In the genomic region with DNA sequence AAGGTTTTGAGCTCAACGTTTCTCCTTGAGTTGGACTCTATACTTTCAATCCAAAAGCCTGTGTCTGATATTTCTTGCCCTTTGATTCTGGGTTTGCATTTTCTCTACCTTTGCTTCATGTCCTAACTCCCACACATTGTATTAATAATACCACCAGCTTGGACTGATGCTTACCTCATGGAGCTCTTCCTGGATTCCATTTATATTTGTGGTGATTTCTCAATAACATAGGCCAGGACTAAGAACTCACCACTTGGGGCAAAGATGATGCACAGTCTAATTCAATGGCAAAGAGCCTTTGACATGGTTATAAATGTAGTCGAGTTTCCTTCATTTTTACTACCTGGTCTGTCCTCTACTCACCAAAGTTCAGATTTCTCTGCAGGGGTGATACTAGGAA, we compare ENCODE assay signal across 13 cellular contexts. TPM values are rescaled to one million over a fixed set of nuclear protein-coding genes. Genes with fewer than 3 reads are reported as not detected.
A peak's percentile ranks its signal among the peaks of the same experiment; 100 is the strongest.
DNase-seq lines count a peak whose midpoint lies in the region; ATAC-seq and TF ChIP-seq lines count a peak whose summit lies in the region.
"Had no signal": no experiment of that assay in that cellular context is flagged by ENCODE, and none has a peak within 500 bp of the region (broad histone marks: within the 10 kb centered on the region; RNA-seq: fewer than 3 reads in every experiment).

No MANE protein-coding gene starts in this region.

- TF ChIP-seq CTCF in AG10803 (conservative IDR thresholded peaks at IDR 0.05; ENCODE audit: low read length) (0 out of 2 replicates have a peak, but pooled peaks have one; percentile 17), choroid plexus epithelial cell (conservative IDR thresholded peaks at IDR 0.05; ENCODE audit: low read depth, low read length) (no peak), MM.1S (IDR thresholded peaks at IDR 0.05; ENCODE audit: low read length) (no peak)

- peaks cover 10 to 11% of the 10 kb centered on the region in 2 donors for H3K4me1 ChIP-seq in neuronal stem cell (ENCODE audit: control insufficient read depth in 2 of 2, insufficient read depth in 1 of 2, low read depth in 1 of 2, low read length in 2 of 2)
- no peaks in the 10 kb centered on the region for H3K4me1 ChIP-seq in MM.1S (ENCODE audit: low read length)
- H3K4me1 ChIP-seq: A549, BLaER1 had no signal

- DNase-seq in AG10803 (ENCODE audit: low read depth) (peak; percentile 71), HCEC 1CT (peak; percentile 22), choroid plexus epithelial cell (ENCODE audit: low read depth) (peak; percentile 44), neuronal stem cell (ENCODE audit: low spot score) (no peak), MM.1S (no peak), substantia nigra (lab: John Stamatoyannopoulos, UW) (no peak)
- DNase-seq: NCI-H345, NCI-H69, PC-3 had no signal

- H2BK12ac ChIP-seq in neuronal stem cell (ENCODE audit: low read length), result no peak overlapping the region

- H3F3A ChIP-seq in MM.1S (ENCODE audit: insufficient read depth, low read length), result no peaks in the 10 kb centered on the region

- H3K9ac ChIP-seq in neuronal stem cell (ENCODE audit: low read depth, low read length, poor library complexity) (no peak overlapping the region), MM.1S (ENCODE audit: low read length) (no peak overlapping the region)
- H3K9ac ChIP-seq: BLaER1 had no signal

- no peak for ATAC-seq in esophagus mucosa
- ATAC-seq: A549, PC-3 had no signal

- H3K23ac ChIP-seq in neuronal stem cell (ENCODE audit: low read depth, low read length, poor library complexity), result no peak overlapping the region

- no peak overlapping the region for H3K4me3 ChIP-seq in AG10803 (ENCODE audit: low read length)
- no peak overlapping the region for H3K4me3 ChIP-seq in choroid plexus epithelial cell (ENCODE audit: low read depth, low read length)
- no peak overlapping the region for H3K4me3 ChIP-seq in neuronal stem cell (ENCODE audit: low read length in 2 of 2)
- H3K4me3 ChIP-seq in MM.1S (ENCODE audit: low read length), result no peak overlapping the region
- H3K4me3 ChIP-seq: A549, BLaER1, HAP-1 had no signal

- H3K27me3 ChIP-seq in neuronal stem cell (ENCODE audit: control insufficient read depth in 3 of 3, insufficient read depth in 3 of 3, low read depth in 1 of 3, low read length in 3 of 3), result no peaks in the 10 kb centered on the region
- H3K27me3 ChIP-seq in MM.1S (replicated peaks; ENCODE audit: insufficient read depth, low read length), result no peaks in the 10 kb centered on the region
- H3K27me3 ChIP-seq: BLaER1 had no signal

- H3K79me1 ChIP-seq in neuronal stem cell (ENCODE audit: low read depth, low read length), result no peaks in the 10 kb centered on the region

- no peaks in the 10 kb centered on the region for H3K9me3 ChIP-seq in neuronal stem cell (replicated peaks in 1 of 2; ENCODE audit: control insufficient read depth in 2 of 2, insufficient read depth in 1 of 2, low read depth in 1 of 2, low read length in 2 of 2)
- no peaks in the 10 kb centered on the region for H3K9me3 ChIP-seq in MM.1S (replicated peaks; ENCODE audit: insufficient read depth, low read length)
- H3K9me3 ChIP-seq: A549, BLaER1, HAP-1 had no signal

- no peak overlapping the region for H4K91ac ChIP-seq in neuronal stem cell (ENCODE audit: low read depth, low read length, poor library complexity)

- H3K9me2 ChIP-seq in MM.1S (replicated peaks; ENCODE audit: insufficient read depth, low read length), result no peaks in the 10 kb centered on the region

- H2AK5ac ChIP-seq in neuronal stem cell (ENCODE audit: low read depth, low read length), result no peak overlapping the region

- no peaks in the 10 kb centered on the region for H3K36me3 ChIP-seq in neuronal stem cell (replicated peaks in 1 of 2; ENCODE audit: control insufficient read depth in 2 of 2, insufficient read depth in 2 of 2, low read length in 2 of 2)
- no peaks in the 10 kb centered on the region for H3K36me3 ChIP-seq in MM.1S (replicated peaks; ENCODE audit: insufficient read depth, low read length)
- H3K36me3 ChIP-seq: BLaER1, HAP-1 had no signal

- peak overlapping the region; percentile 9 for H2AFZ ChIP-seq in neuronal stem cell (ENCODE audit: low read length)
- H2AFZ ChIP-seq in MM.1S (ENCODE audit: low read length), result no peak overlapping the region

- H2BK15ac ChIP-seq in neuronal stem cell (ENCODE audit: low read length), result no peak overlapping the region

- H3K18ac ChIP-seq in neuronal stem cell (ENCODE audit: low read length), result no peak overlapping the region

- no CpG with 5 or more reads among the region's 2 CpGs for WGBS in neuronal stem cell (ENCODE audit: extremely low coverage in 2 of 2, insufficient read length in 2 of 2, insufficient replicate concordance in 1 of 2), 2 donors

- H3K79me2 ChIP-seq in MM.1S (ENCODE audit: low read length), result no peaks in the 10 kb centered on the region

- no peak overlapping the region for H3K4ac ChIP-seq in neuronal stem cell (ENCODE audit: low read length)

- H2BK120ac ChIP-seq in neuronal stem cell (ENCODE audit: low read depth, low read length), result no peak overlapping the region

- no peak overlapping the region for H3K4me2 ChIP-seq in neuronal stem cell (ENCODE audit: insufficient read depth, low read length, poor library complexity, severe bottlenecking)
- H3K4me2 ChIP-seq in MM.1S (ENCODE audit: low read depth, low read length), result no peak overlapping the region
- H3K4me2 ChIP-seq: A549, BLaER1 had no signal

- H3K27ac ChIP-seq in neuronal stem cell (replicated peaks; ENCODE audit: low read length) (no peak overlapping the region), MM.1S (ENCODE audit: low read length) (no peak overlapping the region), substantia nigra (ENCODE audit: low read depth, low read length, poor library complexity, severe bottlenecking) (no peak overlapping the region)
- H3K27ac ChIP-seq: A549, BLaER1 had no signal

- no peak overlapping the region for H3K14ac ChIP-seq in neuronal stem cell (ENCODE audit: low read length)

- no peaks in the 10 kb centered on the region for H4K20me1 ChIP-seq in MM.1S (ENCODE audit: insufficient read depth, low read length)
- H4K20me1 ChIP-seq: BLaER1 had no signal

- no peak overlapping the region for H4K8ac ChIP-seq in neuronal stem cell (ENCODE audit: low read depth, low read length)

- no peak overlapping the region for H2BK5ac ChIP-seq in neuronal stem cell (ENCODE audit: low read length)

RNA-seq across cellular contexts. Expression of gene EFNA5, which starts 27.5 kb away (rescaled TPM):
- 128 TPM for polyA plus RNA-seq in neuronal stem cell (2013, experiment 1 of 2)
- polyA plus RNA-seq in neuronal stem cell (2013, experiment 2 of 2), result 138 TPM
- total RNA-seq in esophagus mucosa, result 29.7 TPM

Comparison
In these comparisons a context has a peak if more than half of its experiments do, and no peak if none do; other contexts are left out.
1. DNase-seq: peak in AG10803 (single experiment), HCEC 1CT (single experiment) and choroid plexus epithelial cell (single experiment); none in neuronal stem cell (single experiment), MM.1S (single experiment) and substantia nigra (0 of 49).